ENCODE assay signal across 33 cellular contexts in the genomic region with DNA sequence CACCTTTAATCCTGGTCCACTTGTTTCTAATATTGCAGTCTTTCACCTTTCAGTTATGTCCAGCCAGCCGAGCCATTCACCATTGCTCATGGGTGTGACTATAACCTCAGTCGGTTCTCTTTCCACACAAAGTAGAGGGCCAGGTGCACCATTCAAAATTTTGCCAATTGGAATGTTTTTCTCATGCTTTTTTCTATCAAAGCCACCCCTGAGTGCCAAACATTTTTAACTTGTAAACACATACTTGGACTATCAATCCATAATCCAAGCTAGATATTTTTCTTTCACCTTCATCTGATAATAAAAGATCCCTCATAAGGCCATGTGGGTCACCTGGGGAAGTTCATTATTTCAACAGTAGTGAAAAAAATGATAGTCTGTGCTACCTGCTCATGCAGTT. TPM values are rescaled to one million over a fixed set of nuclear protein-coding genes. Genes with fewer than 3 reads are reported as not detected.
"Had no signal": no experiment of that assay in that cellular context is flagged by ENCODE, and none has a peak within 500 bp of the region (broad histone marks: within the 10 kb centered on the region; RNA-seq: fewer than 3 reads in every experiment).

No MANE protein-coding gene starts in this region.

- ATAC-seq: activated naive CD4-positive, alpha-beta T cell treated with anti-CD3 and anti-CD28 coated beads, Interleukin-2, amount 50 U/mL, for 72 hours; activated naive CD8-positive, alpha-beta T cell treated with anti-CD3 and anti-CD28 coated beads, Interleukin-2, amount 50 U/mL, for 24 hours; activated T-cell treated with anti-CD3 and anti-CD28 coated beads, Interleukin-2, amount 50 U/mL, for 4 hours; activated T-cell treated with anti-CD3 and anti-CD28 coated beads, Interleukin-2, amount 50 U/mL, for 72 hours; activated T-helper 17 cell treated with anti-CD3 and anti-CD28 coated beads, Interleukin-2, amount 50 U/mL, for 72 hours; body of pancreas had no signal

- H3K27me3 ChIP-seq: adrenal gland, ascending aorta, body of pancreas, brain microvascular endothelial cell, breast epithelium, cardiac muscle cell had no signal

- DNase-seq: activated effector memory CD4-positive, alpha-beta T cell treated with anti-CD3 and anti-CD28 coated beads, Interleukin-2, amount 50 U/mL, for 16 hours; activated effector memory CD4-positive, alpha-beta T cell treated with Interleukin-2 at 50 U/mL for 16 hours; activated gamma-delta T cell; activated gamma-delta T cell treated with Interleukin-2 at 50 U/mL for 16 hours; activated naive CD4-positive, alpha-beta T cell; activated naive CD4-positive, alpha-beta T cell treated with anti-CD3 and anti-CD28 coated beads for 36 hours; activated naive CD4-positive, alpha-beta T cell treated with anti-CD3 and anti-CD28 coated beads, Interleukin-2, amount 10 ng/mL, durations not matched to agents 7 days and 5 days; activated naive CD4-positive, alpha-beta T cell treated with anti-CD3 and anti-CD28 coated beads, Interleukin-2, amount 50 U/mL, for 16 hours; activated naive CD4-positive, alpha-beta T cell treated with Interleukin-2 at 50 U/mL for 16 hours; activated naive CD8-positive, alpha-beta T cell treated with anti-CD3 and anti-CD28 coated beads for 36 hours; activated naive CD8-positive, alpha-beta T cell treated with anti-CD3 and anti-CD28 coated beads, Interleukin-2, amount 10 ng/mL, durations not matched to agents 7 days and 5 days; activated naive CD8-positive, alpha-beta T cell treated with anti-CD3 and anti-CD28 coated beads, Interleukin-2, amount 50 U/mL, for 24 hours; activated T-cell treated with anti-CD3 and anti-CD28 coated beads, Interleukin-2, amount 50 U/mL, for 1 hour; activated T-cell treated with anti-CD3 and anti-CD28 coated beads, Interleukin-2, amount 50 U/mL, for 24 hours; activated T-cell treated with anti-CD3 and anti-CD28 coated beads, Interleukin-2, amount 50 U/mL, for 4 hours; activated T-cell treated with anti-CD3 and anti-CD28 coated beads, Interleukin-2, amount 50 U/mL, for 48 hours; activated T-cell treated with anti-CD3 and anti-CD28 coated beads, Interleukin-2, amount 50 U/mL, for 72 hours; adrenal gland; amniotic stem cell; amygdala; anterior cingulate cortex; aorta; body of pancreas; brain microvascular endothelial cell; caudate nucleus; central memory CD4-positive, alpha-beta T cell; cerebellar nuclear complex had no signal

- H3K4me3 ChIP-seq: adrenal gland, ascending aorta, body of pancreas, breast epithelium, cardiac muscle cell had no signal

- H3K9me3 ChIP-seq: adrenal gland, ascending aorta, body of pancreas, breast epithelium had no signal

- H3K4me1 ChIP-seq: adrenal gland, ascending aorta, body of pancreas, breast epithelium had no signal

- H3K36me3 ChIP-seq: adrenal gland, ascending aorta, brain microvascular endothelial cell, breast epithelium, cardiac muscle cell had no signal

- H3K27ac ChIP-seq: adrenal gland, ascending aorta, body of pancreas, brain microvascular endothelial cell, breast epithelium, cardiac muscle cell had no signal

RNA-seq across cellular contexts. Expression of a gene that starts 52.4 kb away (rescaled TPM):
- polyA plus RNA-seq: adipose tissue, adrenal gland, aorta, cardiac muscle cell had no signal
